In genomic region chr11:393219-394033, GRCh38 we compare ENCODE assay signal across 10 cellular contexts. TPM values are rescaled to one million over a fixed set of nuclear protein-coding genes. Genes with fewer than 3 reads are reported as not detected.
A peak's percentile ranks its signal among the peaks of the same experiment; 100 is the strongest.
DNase-seq lines count a peak whose midpoint lies in the region; ATAC-seq, FAIRE-seq and TF ChIP-seq lines count a peak whose summit lies in the region.
"Had no signal": no experiment of that assay in that cellular context is flagged by ENCODE, and none has a peak within 500 bp of the region (broad histone marks: within the 10 kb centered on the region; RNA-seq: fewer than 3 reads in every experiment).

No MANE protein-coding gene starts in this region.

- H3K4me1 ChIP-seq in K562 (replicated peaks in 1 of 2; ENCODE audit: control insufficient read depth in 2 of 2, insufficient read depth in 2 of 2, low read length in 2 of 2): peaks cover 27 to 75% of the 10 kb centered on the region in 2 experiments
- H3K4me1 ChIP-seq in lower lobe of right lung: peaks cover 24% of the 10 kb centered on the region

- peak overlapping the region; percentile 88 for H2AFZ ChIP-seq in K562 (ENCODE audit: low read depth, low read length)

- H3K36me3 ChIP-seq in K562 (ENCODE audit: control insufficient read depth, insufficient read depth, low read length): peaks cover 30% of the 10 kb centered on the region; the same call in 2 of the 3 replicates
- no peaks in the 10 kb centered on the region for H3K36me3 ChIP-seq in lower lobe of right lung

- BruUV-seq in K562 (replicated peaks; lab: Mats Ljungman, UMichigan): no TSS peak

- POLR2A ChIA-PET in K562 (lab: Yijun Ruan, JAX): interaction anchor here (0.6 to 1.3 kb wide), 2 partner anchors 14 to 101 kb away, joined by 3 to 4 read pairs; no protein-coding TSS in a partner anchor

- H3K9me3 ChIP-seq in K562 (replicated peaks; ENCODE audit: control insufficient read depth, insufficient read depth, low read depth, low read length) (no peaks in the 10 kb centered on the region), lower lobe of right lung (no peaks in the 10 kb centered on the region)

- in situ Hi-C loops in K562 (cut with MboI): no loop called here

- H3K27me3 ChIP-seq in K562 (ENCODE audit: control insufficient read depth in 2 of 2, insufficient read depth in 2 of 2, low read length in 2 of 2) (no peaks in the 10 kb centered on the region), lower lobe of right lung (ENCODE audit: low read depth) (no peaks in the 10 kb centered on the region)

- H4K20me1 ChIP-seq in K562 (replicated peaks; ENCODE audit: control insufficient read depth, insufficient read depth, low read length): no peaks in the 10 kb centered on the region

- 10% methylated on average over 9 of the region's 17 CpGs for WGBS in K562 (ENCODE audit: insufficient coverage, low coverage, missing lambda C conversion rate)

- H3K4me2 ChIP-seq in K562 (ENCODE audit: insufficient read depth, low read length): peak overlapping the region; percentile 97

- H3K9ac ChIP-seq in K562 (ENCODE audit: insufficient read depth in 1 of 2, low read depth in 2 of 2, low read length in 2 of 2): peak overlapping the region; percentile 94 to 99

- no peaks in the 10 kb centered on the region for H3K9me1 ChIP-seq in K562 (ENCODE audit: control insufficient read depth, insufficient read depth, low read length)

- intact Hi-C loops in K562 (cut with micrococcal nuclease) (loop anchor here (5.0 kb wide), 1 partner anchor 54 kb away; no protein-coding TSS in a partner anchor), lower lobe of right lung (cut with DNase I) (no loop called here)

- peaks cover 35% of the 10 kb centered on the region for H3K79me2 ChIP-seq in K562 (ENCODE audit: control insufficient read depth, insufficient read depth, low read length)

- no peak; the same call in 1 of the 2 replicates for TF ChIP-seq POLR2A in K562 (conservative IDR thresholded peaks at IDR 0.05)

- DNase-seq in AG09309 (ENCODE audit: low read depth) (peak; percentile 33), HPDE6-E6E7 (ENCODE audit: extremely low spot score) (peak; percentile 96), K562 (ENCODE audit: extremely low read depth in 1 of 4, low spot score in 3 of 4) (peak; percentile 86 to 95 (median 90)), lower lobe of right lung (peak; percentile 53), DMS114 treated with DMSO at 0.1 percent for 48 hours (lab: John Stamatoyannopoulos, UW; ENCODE audit: unreplicated experiment) (no peak), NCI-H2107 treated with DMSO at 0.1 percent for 48 hours (lab: John Stamatoyannopoulos, UW; ENCODE audit: unreplicated experiment) (no peak), CD1c-positive myeloid dendritic cell (ENCODE audit: extremely low spot score) (no peak), NCI-H524 treated with DMSO at 0.1 percent for 48 hours (lab: John Stamatoyannopoulos, UW) (no peak)
- DNase-seq: NCI-H524 had no signal

- H3K27ac ChIP-seq in K562 (ENCODE audit: extremely low read depth, low read depth, low read length): peak overlapping the region; percentile 93
- peak overlapping the region; percentile 64 for H3K27ac ChIP-seq in lower lobe of right lung

- no peak; the same call in 1 of the 2 replicates for TF ChIP-seq EP300 in K562 (IDR thresholded peaks at IDR 0.05; ENCODE audit: low read length)

- peak; percentile 84 for ATAC-seq in K562
- peak; percentile 0 to 15 for ATAC-seq in lower lobe of right lung
- ATAC-seq: GM12878 had no signal

- peak; percentile 79 for FAIRE-seq in K562 (lab: Jason Lieb, UNC)
- FAIRE-seq: GM12878 had no signal

- no peak overlapping the region for H3K4me3 ChIP-seq in AG09309 (ENCODE audit: control insufficient read depth, low read depth, low read length)
- peak overlapping the region; percentile 67 for H3K4me3 ChIP-seq in K562
- H3K4me3 ChIP-seq in lower lobe of right lung: peak overlapping the region; percentile 55
- H3K4me3 ChIP-seq: GM12878 had no signal

- TF ChIP-seq CTCF in AG09309 (IDR thresholded peaks at IDR 0.05; ENCODE audit: control insufficient read depth, insufficient read depth, low read depth, low read length, missing control alignments): no peak
- TF ChIP-seq CTCF in K562 (IDR thresholded peaks at IDR 0.05 in 2 of 3, conservative IDR thresholded peaks at IDR 0.05 in 1 of 3; ENCODE audit: insufficient read depth in 2 of 3, low read depth in 1 of 3, low read length in 3 of 3): no peak
- TF ChIP-seq CTCF in lower lobe of right lung (IDR thresholded peaks at IDR 0.05): no peak

- CTCF ChIA-PET in K562 (lab: Yijun Ruan, JAX; ENCODE audit: low intra/inter-chr PET ratio): no interaction called here

- TF ChIP-seq RAD21 in K562 (CRISPR knock-in tag; conservative IDR thresholded peaks at IDR 0.05 in 1 of 2, IDR thresholded peaks at IDR 0.05 in 1 of 2): no peak

RNA-seq across cellular contexts. Expression of gene PKP3, which starts 0.6 kb away (rescaled TPM):
- total RNA-seq in K562 (2011; cell fraction: chromatin; rRNA removed; ENCODE audit: low replicate concordance): 29.8 and 101 TPM in 2 replicates
- 77.2 and 90.9 TPM in 2 replicates for total RNA-seq in K562 (2011; cell fraction: nucleolus; rRNA removed)
- total RNA-seq in K562 (2011; cell fraction: nucleoplasm; rRNA removed): 38.5 and 42.2 TPM in 2 replicates
- total RNA-seq in K562 (2014; rRNA removed) (99.7 and 122 TPM in 2 replicates), K562 (2014; rRNA removed; fragmentation: Illumina TruSeq; extraction: Trizol) (11.2 and 14.9 TPM in 2 replicates), K562 (2015; rRNA removed; fragmentation: Illumina TruSeq; extraction: Trizol) (30.7 and 36.6 TPM in 2 replicates), K562 (2021) (102 and 110 TPM in 2 replicates), lower lobe of right lung (23.1 TPM)
- polyA plus RNA-seq in K562 (2011; rRNA removed) (45.4 and 47.8 TPM in 2 replicates), K562 (2014; fragmentation: Illumina TruSeq; extraction: Trizol) (26.9 and 39.7 TPM in 2 replicates), K562 (2014; fragmentation: Nextera tagmentation; extraction: Ambion mirVana) (under 1 TPM; 0.11 to 0.45 TPM), K562 (2014; rRNA removed) (73.9 and 78.9 TPM in 2 replicates)
- 40.1 and 126 TPM in 2 replicates for polyA plus RNA-seq in K562 (2011; cell fraction: cytosol; rRNA removed)
- 77.2 and 108 TPM in 2 replicates for polyA plus RNA-seq in K562 (2011; cell fraction: nucleus; rRNA removed)
- polyA plus RNA-seq in K562 (2012): 49.0 and 59.2 TPM in 2 replicates
- polyA minus RNA-seq in K562 (2011; rRNA and poly(A)+ RNA removed): 8.3 and 21.7 TPM in 2 replicates
- polyA minus RNA-seq in K562 (2011; cell fraction: cytosol; rRNA and poly(A)+ RNA removed): 71.3 and 72.2 TPM in 2 replicates
- polyA minus RNA-seq in K562 (2011; cell fraction: nucleus; rRNA and poly(A)+ RNA removed): 28.1 and 30.5 TPM in 2 replicates

RNA-seq across cellular contexts. Expression of gene SIGIRR, which starts 21.4 kb away (rescaled TPM):
- total RNA-seq in K562 (2011; cell fraction: chromatin; rRNA removed; ENCODE audit: low replicate concordance): 8.7 and 27.6 TPM in 2 replicates
- 50.7 and 50.9 TPM in 2 replicates for total RNA-seq in K562 (2011; cell fraction: nucleolus; rRNA removed)
- 15.8 and 24.1 TPM in 2 replicates for total RNA-seq in K562 (2011; cell fraction: nucleoplasm; rRNA removed)
- total RNA-seq in K562 (2014; rRNA removed): 109 and 114 TPM in 2 replicates
- total RNA-seq in K562 (2014; rRNA removed; fragmentation: Illumina TruSeq; extraction: Trizol): 6.0 and 7.2 TPM in 2 replicates
- 50.6 and 51.6 TPM in 2 replicates for total RNA-seq in K562 (2015; rRNA removed; fragmentation: Illumina TruSeq; extraction: Trizol)
- total RNA-seq in K562 (2021): 83.1 and 93.8 TPM in 2 replicates
- 22.5 and 25.0 TPM in 2 replicates for polyA plus RNA-seq in K562 (2011; rRNA removed)
- polyA plus RNA-seq in K562 (2011; cell fraction: cytosol; rRNA removed): 41.4 and 135 TPM in 2 replicates
- 81.1 and 118 TPM in 2 replicates for polyA plus RNA-seq in K562 (2011; cell fraction: nucleus; rRNA removed)
- 55.3 and 81.1 TPM in 2 replicates for polyA plus RNA-seq in K562 (2012)
- polyA plus RNA-seq in K562 (2014; fragmentation: Illumina TruSeq; extraction: Trizol): 14.8 and 46.2 TPM in 2 replicates
- 10 to 100 TPM in 1 of 2 experiments, 1 to 10 TPM in 1; 6.3 to 13.3 TPM for polyA plus RNA-seq in K562 (2014; fragmentation: Nextera tagmentation; extraction: Ambion mirVana)
- 92.4 and 133 TPM in 2 replicates for polyA plus RNA-seq in K562 (2014; rRNA removed)
- polyA minus RNA-seq in K562 (2011; rRNA and poly(A)+ RNA removed): 1.1 and 2.3 TPM in 2 replicates
- polyA minus RNA-seq in K562 (2011; cell fraction: cytosol; rRNA and poly(A)+ RNA removed): 12.4 and 13.7 TPM in 2 replicates
- polyA minus RNA-seq in K562 (2011; cell fraction: nucleus; rRNA and poly(A)+ RNA removed): 11.0 and 11.7 TPM in 2 replicates
- 91.8 TPM for total RNA-seq in lower lobe of right lung

RNA-seq across cellular contexts. Expression of gene B4GALNT4, which starts 24.1 kb away (rescaled TPM):
- 45.4 and 151 TPM in 2 replicates for total RNA-seq in K562 (2011; cell fraction: chromatin; rRNA removed; ENCODE audit: low replicate concordance)
- total RNA-seq in K562 (2011; cell fraction: nucleolus; rRNA removed): 117 and 141 TPM in 2 replicates
- 54.9 and 57.5 TPM in 2 replicates for total RNA-seq in K562 (2011; cell fraction: nucleoplasm; rRNA removed)
- total RNA-seq in K562 (2014; rRNA removed) (22.7 and 26.2 TPM in 2 replicates), K562 (2014; rRNA removed; fragmentation: Illumina TruSeq; extraction: Trizol) (2.1 and 2.5 TPM in 2 replicates), K562 (2015; rRNA removed; fragmentation: Illumina TruSeq; extraction: Trizol) (7.6 and 9.7 TPM in 2 replicates), K562 (2021) (33.6 and 37.1 TPM in 2 replicates), lower lobe of right lung (0.38 TPM)
- polyA plus RNA-seq in K562 (2011; rRNA removed) (14.0 and 22.7 TPM in 2 replicates), K562 (2014; fragmentation: Illumina TruSeq; extraction: Trizol) (4.5 and 10.9 TPM in 2 replicates), K562 (2014; fragmentation: Nextera tagmentation; extraction: Ambion mirVana) (under 1 TPM in 1 of 2 experiments, not detected in 1; 0.20 TPM), K562 (2014; rRNA removed) (30.0 and 32.0 TPM in 2 replicates)
- 20.4 and 42.5 TPM in 2 replicates for polyA plus RNA-seq in K562 (2011; cell fraction: cytosol; rRNA removed)
- polyA plus RNA-seq in K562 (2011; cell fraction: nucleus; rRNA removed): 174 and 271 TPM in 2 replicates
- polyA plus RNA-seq in K562 (2012): 17.2 and 19.0 TPM in 2 replicates
- polyA minus RNA-seq in K562 (2011; rRNA and poly(A)+ RNA removed): 2.1 and 3.3 TPM in 2 replicates
- polyA minus RNA-seq in K562 (2011; cell fraction: cytosol; rRNA and poly(A)+ RNA removed): 8.1 and 9.7 TPM in 2 replicates
- 23.6 and 27.2 TPM in 2 replicates for polyA minus RNA-seq in K562 (2011; cell fraction: nucleus; rRNA and poly(A)+ RNA removed)

RNA-seq across cellular contexts. Expression of gene ANO9, which starts 48.4 kb away (rescaled TPM):
- total RNA-seq in K562 (2011; cell fraction: chromatin; rRNA removed; ENCODE audit: low replicate concordance): 28.4 and 83.6 TPM in 2 replicates
- total RNA-seq in K562 (2011; cell fraction: nucleolus; rRNA removed): 54.4 and 56.8 TPM in 2 replicates
- 33.9 and 40.5 TPM in 2 replicates for total RNA-seq in K562 (2011; cell fraction: nucleoplasm; rRNA removed)
- total RNA-seq in K562 (2014; rRNA removed) (4.9 and 5.1 TPM in 2 replicates), K562 (2014; rRNA removed; fragmentation: Illumina TruSeq; extraction: Trizol) (1.0 and 1.1 TPM in 2 replicates), K562 (2015; rRNA removed; fragmentation: Illumina TruSeq; extraction: Trizol) (3.8 TPM in 2 replicates), K562 (2021) (9.3 and 14.5 TPM in 2 replicates), lower lobe of right lung (21.6 TPM)
- polyA plus RNA-seq in K562 (2011; rRNA removed) (5.4 and 19.1 TPM in 2 replicates), K562 (2014; fragmentation: Illumina TruSeq; extraction: Trizol) (4.5 and 5.5 TPM in 2 replicates), K562 (2014; fragmentation: Nextera tagmentation; extraction: Ambion mirVana) (under 1 TPM; 0.20 to 0.27 TPM), K562 (2014; rRNA removed) (10.7 and 10.8 TPM in 2 replicates)
- polyA plus RNA-seq in K562 (2011; cell fraction: cytosol; rRNA removed): 4.1 and 4.3 TPM in 2 replicates
- polyA plus RNA-seq in K562 (2011; cell fraction: nucleus; rRNA removed): 179 and 200 TPM in 2 replicates
- 11.4 and 33.5 TPM in 2 replicates for polyA plus RNA-seq in K562 (2012)
- 1.3 and 1.4 TPM in 2 replicates for polyA minus RNA-seq in K562 (2011; rRNA and poly(A)+ RNA removed)
- polyA minus RNA-seq in K562 (2011; cell fraction: cytosol; rRNA and poly(A)+ RNA removed): 2.9 and 3.2 TPM in 2 replicates
- polyA minus RNA-seq in K562 (2011; cell fraction: nucleus; rRNA and poly(A)+ RNA removed): 19.4 and 27.1 TPM in 2 replicates

RNA-seq across cellular contexts. Expression of gene PTDSS2, which starts 56.7 kb away (rescaled TPM):
- 105 and 295 TPM in 2 replicates for total RNA-seq in K562 (2011; cell fraction: chromatin; rRNA removed; ENCODE audit: low replicate concordance)
- 221 and 222 TPM in 2 replicates for total RNA-seq in K562 (2011; cell fraction: nucleolus; rRNA removed)
- total RNA-seq in K562 (2011; cell fraction: nucleoplasm; rRNA removed): 123 and 136 TPM in 2 replicates
- total RNA-seq in K562 (2014; rRNA removed) (42.4 and 61.4 TPM in 2 replicates), K562 (2014; rRNA removed; fragmentation: Illumina TruSeq; extraction: Trizol) (7.7 and 10.3 TPM in 2 replicates), K562 (2015; rRNA removed; fragmentation: Illumina TruSeq; extraction: Trizol) (17.2 and 19.2 TPM in 2 replicates), K562 (2021) (51.4 and 53.9 TPM in 2 replicates), lower lobe of right lung (32.9 TPM)
- polyA plus RNA-seq in K562 (2011; rRNA removed) (22.4 and 36.2 TPM in 2 replicates), K562 (2014; fragmentation: Illumina TruSeq; extraction: Trizol) (16.9 and 25.2 TPM in 2 replicates), K562 (2014; fragmentation: Nextera tagmentation; extraction: Ambion mirVana) (1 to 10 TPM in 1 of 2 experiments, under 1 TPM in 1; 0.45 to 1.1 TPM), K562 (2014; rRNA removed) (36.8 and 38.3 TPM in 2 replicates)
- 31.4 and 55.2 TPM in 2 replicates for polyA plus RNA-seq in K562 (2011; cell fraction: cytosol; rRNA removed)
- 204 and 221 TPM in 2 replicates for polyA plus RNA-seq in K562 (2011; cell fraction: nucleus; rRNA removed)
- polyA plus RNA-seq in K562 (2012): 33.8 and 52.0 TPM in 2 replicates
- polyA minus RNA-seq in K562 (2011; rRNA and poly(A)+ RNA removed): 21.0 and 25.3 TPM in 2 replicates
- polyA minus RNA-seq in K562 (2011; cell fraction: cytosol; rRNA and poly(A)+ RNA removed): 26.6 and 30.7 TPM in 2 replicates
- 37.0 and 51.1 TPM in 2 replicates for polyA minus RNA-seq in K562 (2011; cell fraction: nucleus; rRNA and poly(A)+ RNA removed)

Comparison
In these comparisons a context has a peak if more than half of its experiments do, and no peak if none do; other contexts are left out.
1. DNase-seq: peak in AG09309 (single experiment), HPDE6-E6E7 (single experiment), K562 (4 of 4) and lower lobe of right lung (single experiment); none in DMS114 treated with DMSO at 0.1 percent for 48 hours (single experiment), NCI-H2107 treated with DMSO at 0.1 percent for 48 hours (single experiment), CD1c-positive myeloid dendritic cell (single experiment) and NCI-H524 treated with DMSO at 0.1 percent for 48 hours (single experiment).